10 cellular contexts compared by ENCODE assay signal in the genomic region with DNA sequence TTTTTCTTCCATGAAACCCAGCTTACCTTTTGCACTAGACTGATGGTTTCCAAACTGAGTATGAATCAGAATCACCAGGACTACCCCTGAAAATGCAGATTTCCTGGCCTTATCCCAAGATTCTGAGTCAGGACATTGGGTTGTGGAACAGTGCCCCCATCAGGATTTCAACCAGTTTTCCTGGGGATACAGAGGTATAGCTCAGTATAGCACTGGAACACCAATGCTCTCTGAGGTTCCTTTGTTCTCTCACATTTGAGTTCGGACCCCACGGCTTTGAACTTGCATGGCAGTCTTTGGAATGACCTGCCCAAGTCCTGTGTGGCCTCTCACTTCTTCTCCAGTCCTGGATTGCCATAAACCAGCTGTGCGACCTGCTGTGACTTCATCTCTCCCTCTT. TPM values are rescaled to one million over a fixed set of nuclear protein-coding genes. Genes with fewer than 3 reads are reported as not detected.
A peak's percentile ranks its signal among the peaks of the same experiment; 100 is the strongest.
DNase-seq lines count a peak whose midpoint lies in the region; ATAC-seq, FAIRE-seq and TF ChIP-seq lines count a peak whose summit lies in the region.
"Had no signal": no experiment of that assay in that cellular context is flagged by ENCODE, and none has a peak within 500 bp of the region (broad histone marks: within the 10 kb centered on the region; RNA-seq: fewer than 3 reads in every experiment).

No MANE protein-coding gene starts in this region.

- DNase-seq in DMS153 treated with DMSO at 0.1 percent for 48 hours (lab: John Stamatoyannopoulos, UW; ENCODE audit: unreplicated experiment): peak; percentile 13
- peak; percentile 49 to 52 for DNase-seq in SJSA1 (ENCODE audit: low read depth in 1 of 2, low spot score in 2 of 2)
- DNase-seq in fibroblast of the conjunctiva (ENCODE audit: low read depth): peak; percentile 66
- DNase-seq in pancreas: peak in 2 of 6 donors; percentile 17 to 23
- no peak for DNase-seq in NCI-H2196 (lab: John Stamatoyannopoulos, UW; ENCODE audit: unreplicated experiment)
- DNase-seq in HuH-7.5 (ENCODE audit: low spot score): no peak
- DNase-seq in left colon: no peak

- intact Hi-C loops in pancreas (cut with DNase I) (loop anchor here in 1 of 3 donors (10.0 kb wide), 1 partner anchor 102 kb away; no protein-coding TSS in a partner anchor), left colon (cut with DNase I, micrococcal nuclease) (no loop called here)

- H3K36me3 ChIP-seq in SJSA1 (no peaks in the 10 kb centered on the region), pancreas (no peaks in the 10 kb centered on the region)
- H3K36me3 ChIP-seq: ovary had no signal

- H3K27me3 ChIP-seq in SJSA1 (replicated peaks): no peaks in the 10 kb centered on the region
- no peaks in the 10 kb centered on the region for H3K27me3 ChIP-seq in pancreas
- H3K27me3 ChIP-seq: ovary had no signal

- H3K27ac ChIP-seq in SJSA1 (no peak overlapping the region), pancreas (no peak overlapping the region)
- H3K27ac ChIP-seq: ovary had no signal

- FAIRE-seq in pancreas (lab: Jason Lieb, UNC): no peak
- FAIRE-seq: GM12891 had no signal

- peak in 1 of 4 donors; percentile 10 for TF ChIP-seq CTCF in pancreas (IDR thresholded peaks at IDR 0.05)

- 33 to 38% methylated on average over 3 of the region's 3 CpGs for WGBS in pancreas, 2 donors

- H3K9me3 ChIP-seq in SJSA1 (replicated peaks): no peaks in the 10 kb centered on the region
- no peaks in the 10 kb centered on the region for H3K9me3 ChIP-seq in pancreas
- H3K9me3 ChIP-seq: ovary had no signal

- H3K4me3 ChIP-seq in SJSA1 (no peak overlapping the region), pancreas (no peak overlapping the region)
- H3K4me3 ChIP-seq: ovary had no signal

- ATAC-seq in pancreas (peak in 3 of 4 donors; percentile 21 to 81 (median 77)), left colon (no peak), HG03159 (IDR thresholded peaks at IDR 0.05; ENCODE audit: unreplicated experiment) (no peak)

- H3K4me1 ChIP-seq in SJSA1 (replicated peaks) (peaks cover 3% of the 10 kb centered on the region), pancreas (no peaks in the 10 kb centered on the region)

RNA-seq across cellular contexts. Expression of a gene that starts 12.8 kb away (rescaled TPM):
- total RNA-seq in SJSA1 (2014; rRNA removed; shearing (Covaris generic)): not detected in 2 replicates
- under 1 TPM in 2 of 6 donors, not detected in 4; 0.22 to 0.46 TPM for total RNA-seq in pancreas
- under 1 TPM in 1 of 2 donors, not detected in 1; 0.12 TPM for polyA plus RNA-seq in pancreas
- total RNA-seq in left colon: 1 to 10 TPM in 1 of 2 donors, not detected in 1; 4.2 TPM

RNA-seq across cellular contexts. Expression of a gene that starts 20.9 kb away (rescaled TPM):
- not detected in 2 replicates for total RNA-seq in SJSA1 (2014; rRNA removed; shearing (Covaris generic))
- 1 to 10 TPM in 1 of 6 donors, under 1 TPM in 2, not detected in 3; 0.43 to 1.7 (median 1.00) TPM for total RNA-seq in pancreas
- 1 to 10 TPM; 1.1 to 4.0 TPM for polyA plus RNA-seq in pancreas
- 1 to 10 TPM; 1.2 to 4.9 TPM for total RNA-seq in left colon
- total RNA-seq: ovary had no signal

RNA-seq across cellular contexts. Expression of a gene that starts 36.4 kb away (rescaled TPM):
- total RNA-seq in SJSA1 (2014; rRNA removed; shearing (Covaris generic)): not detected in 2 replicates
- total RNA-seq in pancreas (not detected), left colon (not detected)
- not detected for polyA plus RNA-seq in pancreas
- polyA plus RNA-seq: ovary had no signal

RNA-seq across cellular contexts. Expression of a gene that starts 49.8 kb away (rescaled TPM):
- total RNA-seq in SJSA1 (2014; rRNA removed; shearing (Covaris generic)): not detected in 2 replicates
- total RNA-seq in pancreas: 1 to 10 TPM in 2 of 6 donors, under 1 TPM in 1, not detected in 3; 0.70 to 1.2 (median 1.0) TPM
- under 1 TPM; 0.31 to 0.84 TPM for polyA plus RNA-seq in pancreas
- 1 to 10 TPM; 2.6 to 7.3 TPM for total RNA-seq in left colon

RNA-seq across cellular contexts. Expression of a gene that starts 51.4 kb away (rescaled TPM):
- 17.3 and 18.8 TPM in 2 replicates for total RNA-seq in SJSA1 (2014; rRNA removed; shearing (Covaris generic))
- 100 to 1,000 TPM in 2 of 6 donors, 10 to 100 TPM in 2, 1 to 10 TPM in 2; 5.6 to 145 (median 42.4) TPM for total RNA-seq in pancreas
- polyA plus RNA-seq in pancreas: 100 to 1,000 TPM in 1 of 2 donors, 10 to 100 TPM in 1; 97.1 to 293 TPM
- 10 to 100 TPM in 1 of 2 donors, 1 to 10 TPM in 1; 4.6 to 13.0 TPM for total RNA-seq in left colon

Comparison
In these comparisons a context has a peak if more than half of its experiments do, and no peak if none do; other contexts are left out.
1. DNase-seq: peak in DMS153 treated with DMSO at 0.1 percent for 48 hours (single experiment), SJSA1 (2 of 2) and fibroblast of the conjunctiva (single experiment); none in NCI-H2196 (single experiment), HuH-7.5 (single experiment) and left colon (0 of 2).
2. ATAC-seq: peak in pancreas (3 of 4); none in left colon (single experiment) and HG03159 (single experiment).